7 cellular contexts compared by ENCODE assay signal in genomic region chr1:152654110-152654509, GRCh38. TPM values are rescaled to one million over a fixed set of nuclear protein-coding genes. Genes with fewer than 3 reads are reported as not detected.
A peak's percentile ranks its signal among the peaks of the same experiment; 100 is the strongest.
DNase-seq lines count a peak whose midpoint lies in the region; ATAC-seq and TF ChIP-seq lines count a peak whose summit lies in the region.
"Had no signal": no experiment of that assay in that cellular context is flagged by ENCODE, and none has a peak within 500 bp of the region (broad histone marks: within the 10 kb centered on the region; RNA-seq: fewer than 3 reads in every experiment).

No MANE protein-coding gene starts in this region.

- H3K27ac ChIP-seq in OCI-LY3 (ENCODE audit: low read length) (no peak overlapping the region), osteoblast (ENCODE audit: low read depth, low read length) (no peak overlapping the region)
- H3K27ac ChIP-seq: skin epidermis had no signal

- H4K20me1 ChIP-seq in OCI-LY3 (ENCODE audit: insufficient read depth, low read length), result no peaks in the 10 kb centered on the region
- no peaks in the 10 kb centered on the region for H4K20me1 ChIP-seq in osteoblast (ENCODE audit: insufficient read depth, low read length)

- no peak overlapping the region for H3K4me2 ChIP-seq in OCI-LY3 (ENCODE audit: low read length)
- H3K4me2 ChIP-seq in osteoblast (ENCODE audit: insufficient read depth, low read length), result no peak overlapping the region

- TF ChIP-seq CTCF in OCI-LY3 (IDR thresholded peaks at IDR 0.05; ENCODE audit: low read depth, low read length), result peak; percentile 92
- TF ChIP-seq CTCF in osteoblast (IDR thresholded peaks at IDR 0.05; ENCODE audit: extremely low read depth, low read depth, low read length), result peak; percentile 80

- H3K9ac ChIP-seq in OCI-LY3 (ENCODE audit: low read length), result no peak overlapping the region

- no peak for ATAC-seq in GM21619 (IDR thresholded peaks at IDR 0.05; ENCODE audit: unreplicated experiment)

- H3K36me3 ChIP-seq in OCI-LY3 (replicated peaks; ENCODE audit: low read depth, low read length), result no peaks in the 10 kb centered on the region
- H3K36me3 ChIP-seq in osteoblast (ENCODE audit: insufficient read depth, low read length), result no peaks in the 10 kb centered on the region

- no peak overlapping the region for H3K4me3 ChIP-seq in OCI-LY3 (ENCODE audit: low read length)
- no peak overlapping the region for H3K4me3 ChIP-seq in osteoblast (ENCODE audit: insufficient read depth, low read length)
- H3K4me3 ChIP-seq: skin epidermis had no signal

- no peaks in the 10 kb centered on the region for H3K4me1 ChIP-seq in OCI-LY3 (ENCODE audit: low read length)
- H3K4me1 ChIP-seq in osteoblast (ENCODE audit: insufficient read depth, low read length), result no peaks in the 10 kb centered on the region

- H3K79me2 ChIP-seq in OCI-LY3 (ENCODE audit: low read length) (no peaks in the 10 kb centered on the region), osteoblast (ENCODE audit: insufficient read depth, low read length) (no peaks in the 10 kb centered on the region)

- DNase-seq in activated gamma-delta T cell treated with Interleukin-2 at 50 U/mL for 16 hours (peak; percentile 8), activated gamma-delta T cell (lab: John Stamatoyannopoulos, UW) (no peak), T47D (ENCODE audit: low read depth in 1 of 2, low spot score in 1 of 2) (peak; percentile 56 to 88), osteoblast (ENCODE audit: insufficient read length, low spot score, missing footprints) (peak; percentile 79)

- H3K9me3 ChIP-seq in OCI-LY3 (ENCODE audit: insufficient read depth, low read length), result no peaks in the 10 kb centered on the region
- no peaks in the 10 kb centered on the region for H3K9me3 ChIP-seq in osteoblast (ENCODE audit: low read depth, low read length)

- in situ Hi-C loops in T47D (cut with HindIII; ENCODE audit: low pct_unique_long_range_greater_than_20kb, low sequenced_read_pairs), result no loop called here

- peaks cover 24% of the 10 kb centered on the region; the same call in 1 of the 2 replicates for H3K27me3 ChIP-seq in OCI-LY3 (ENCODE audit: low read depth, low read length)
- H3K27me3 ChIP-seq in osteoblast (ENCODE audit: insufficient read depth, low read length), result no peaks in the 10 kb centered on the region

- H2AFZ ChIP-seq in OCI-LY3 (ENCODE audit: low read depth, low read length) (no peak overlapping the region), osteoblast (ENCODE audit: low read length) (no peak overlapping the region)

RNA-seq across cellular contexts. Expression of gene LCE2D, which starts 9.1 kb away (rescaled TPM):
- not detected in 2 replicates for total RNA-seq in osteoblast

RNA-seq across cellular contexts. Expression of gene LCE2C, which starts 21.0 kb away (rescaled TPM):
- not detected in 2 replicates for total RNA-seq in osteoblast

RNA-seq across cellular contexts. Expression of gene LCE3A, which starts 31.2 kb away (rescaled TPM):
- total RNA-seq in osteoblast, result not detected in 2 replicates

RNA-seq across cellular contexts. Expression of gene LCE2B, which starts 31.8 kb away (rescaled TPM):
- not detected in 2 replicates for total RNA-seq in osteoblast

RNA-seq across cellular contexts. Expression of gene LCE3B, which starts 40.5 kb away (rescaled TPM):
- total RNA-seq in osteoblast, result not detected in 2 replicates
